ENCODE assay signal across 1 cellular context in the genomic region with DNA sequence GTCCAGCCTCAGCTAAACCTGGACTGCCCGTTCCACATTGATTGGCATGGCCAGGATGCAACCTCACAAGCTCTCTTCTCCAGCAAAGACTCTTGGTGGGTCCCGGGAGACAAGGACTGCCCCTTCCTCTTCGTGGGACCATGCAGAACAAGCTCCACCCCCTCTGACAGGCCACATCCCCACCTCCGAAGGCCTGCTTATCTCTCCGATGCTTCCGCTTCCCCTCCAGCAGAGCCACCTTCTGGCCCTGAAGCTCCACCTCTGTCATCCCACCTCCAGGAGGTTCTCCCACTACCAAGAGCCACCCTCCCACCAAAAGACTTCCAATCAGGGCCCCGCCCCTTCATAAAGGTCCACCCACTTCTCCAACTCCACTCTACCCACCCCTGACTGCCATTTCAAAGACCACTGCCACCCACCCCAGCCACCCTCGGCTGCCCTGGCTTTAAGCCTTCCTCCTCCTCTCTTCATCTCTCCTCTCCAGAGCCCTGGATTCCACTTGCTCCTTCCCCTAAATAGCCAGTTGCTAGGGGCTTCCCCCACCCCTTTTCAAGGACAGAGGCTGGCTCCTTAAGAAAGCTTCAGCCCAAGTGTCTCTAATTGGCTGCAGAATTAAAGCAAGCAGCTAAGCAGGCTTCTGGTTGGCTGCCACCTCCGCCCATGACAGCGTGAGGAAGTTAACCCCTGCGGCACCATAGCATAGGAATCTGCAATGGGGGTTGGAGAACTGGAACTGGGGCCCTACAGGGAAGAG.
TF ChIP-seq lines count a peak whose summit lies in the region.

No MANE protein-coding gene starts in this region.

TF ChIP-seq in GM23338, 12 proteins besides CTCF, POLR2A, EP300 and RAD21:
- TF ChIP-seq, protein P1, sequence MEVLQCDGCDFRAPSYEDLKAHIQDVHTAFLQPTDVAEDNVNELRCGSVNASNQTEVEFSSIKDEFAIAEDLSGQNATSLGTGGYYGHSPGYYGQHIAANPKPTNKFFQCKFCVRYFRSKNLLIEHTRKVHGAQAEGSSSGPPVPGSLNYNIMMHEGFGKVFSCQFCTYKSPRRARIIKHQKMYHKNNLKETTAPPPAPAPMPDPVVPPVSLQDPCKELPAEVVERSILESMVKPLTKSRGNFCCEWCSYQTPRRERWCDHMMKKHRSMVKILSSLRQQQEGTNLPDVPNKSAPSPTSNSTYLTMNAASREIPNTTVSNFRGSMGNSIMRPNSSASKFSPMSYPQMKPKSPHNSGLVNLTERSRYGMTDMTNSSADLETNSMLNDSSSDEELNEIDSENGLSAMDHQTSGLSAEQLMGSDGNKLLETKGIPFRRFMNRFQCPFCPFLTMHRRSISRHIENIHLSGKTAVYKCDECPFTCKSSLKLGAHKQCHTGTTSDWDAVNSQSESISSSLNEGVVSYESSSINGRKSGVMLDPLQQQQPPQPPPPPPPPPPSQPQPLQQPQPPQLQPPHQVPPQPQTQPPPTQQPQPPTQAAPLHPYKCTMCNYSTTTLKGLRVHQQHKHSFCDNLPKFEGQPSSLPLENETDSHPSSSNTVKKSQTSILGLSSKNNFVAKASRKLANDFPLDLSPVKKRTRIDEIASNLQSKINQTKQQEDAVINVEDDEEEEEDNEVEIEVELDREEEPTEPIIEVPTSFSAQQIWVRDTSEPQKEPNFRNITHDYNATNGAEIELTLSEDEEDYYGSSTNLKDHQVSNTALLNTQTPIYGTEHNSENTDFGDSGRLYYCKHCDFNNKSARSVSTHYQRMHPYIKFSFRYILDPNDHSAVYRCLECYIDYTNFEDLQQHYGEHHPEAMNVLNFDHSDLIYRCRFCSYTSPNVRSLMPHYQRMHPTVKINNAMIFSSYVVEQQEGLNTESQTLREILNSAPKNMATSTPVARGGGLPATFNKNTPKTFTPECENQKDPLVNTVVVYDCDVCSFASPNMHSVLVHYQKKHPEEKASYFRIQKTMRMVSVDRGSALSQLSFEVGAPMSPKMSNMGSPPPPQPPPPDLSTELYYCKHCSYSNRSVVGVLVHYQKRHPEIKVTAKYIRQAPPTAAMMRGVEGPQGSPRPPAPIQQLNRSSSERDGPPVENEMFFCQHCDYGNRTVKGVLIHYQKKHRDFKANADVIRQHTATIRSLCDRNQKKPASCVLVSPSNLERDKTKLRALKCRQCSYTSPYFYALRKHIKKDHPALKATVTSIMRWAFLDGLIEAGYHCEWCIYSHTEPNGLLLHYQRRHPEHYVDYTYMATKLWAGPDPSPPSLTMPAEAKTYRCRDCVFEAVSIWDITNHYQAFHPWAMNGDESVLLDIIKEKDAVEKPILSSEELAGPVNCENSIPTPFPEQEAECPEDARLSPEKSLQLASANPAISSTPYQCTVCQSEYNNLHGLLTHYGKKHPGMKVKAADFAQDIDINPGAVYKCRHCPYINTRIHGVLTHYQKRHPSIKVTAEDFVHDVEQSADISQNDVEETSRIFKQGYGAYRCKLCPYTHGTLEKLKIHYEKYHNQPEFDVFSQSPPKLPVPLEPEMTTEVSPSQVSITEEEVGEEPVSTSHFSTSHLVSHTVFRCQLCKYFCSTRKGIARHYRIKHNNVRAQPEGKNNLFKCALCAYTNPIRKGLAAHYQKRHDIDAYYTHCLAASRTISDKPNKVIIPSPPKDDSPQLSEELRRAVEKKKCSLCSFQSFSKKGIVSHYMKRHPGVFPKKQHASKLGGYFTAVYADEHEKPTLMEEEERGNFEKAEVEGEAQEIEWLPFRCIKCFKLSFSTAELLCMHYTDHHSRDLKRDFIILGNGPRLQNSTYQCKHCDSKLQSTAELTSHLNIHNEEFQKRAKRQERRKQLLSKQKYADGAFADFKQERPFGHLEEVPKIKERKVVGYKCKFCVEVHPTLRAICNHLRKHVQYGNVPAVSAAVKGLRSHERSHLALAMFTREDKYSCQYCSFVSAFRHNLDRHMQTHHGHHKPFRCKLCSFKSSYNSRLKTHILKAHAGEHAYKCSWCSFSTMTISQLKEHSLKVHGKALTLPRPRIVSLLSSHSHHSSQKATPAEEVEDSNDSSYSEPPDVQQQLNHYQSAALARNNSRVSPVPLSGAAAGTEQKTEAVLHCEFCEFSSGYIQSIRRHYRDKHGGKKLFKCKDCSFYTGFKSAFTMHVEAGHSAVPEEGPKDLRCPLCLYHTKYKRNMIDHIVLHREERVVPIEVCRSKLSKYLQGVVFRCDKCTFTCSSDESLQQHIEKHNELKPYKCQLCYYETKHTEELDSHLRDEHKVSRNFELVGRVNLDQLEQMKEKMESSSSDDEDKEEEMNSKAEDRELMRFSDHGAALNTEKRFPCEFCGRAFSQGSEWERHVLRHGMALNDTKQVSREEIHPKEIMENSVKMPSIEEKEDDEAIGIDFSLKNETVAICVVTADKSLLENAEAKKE (CRISPR knock-in tag; IDR thresholded peaks at IDR 0.05): no peak
- TF ChIP-seq EZH2phosphoT487 (IDR thresholded peaks at IDR 0.05; ENCODE audit: unreplicated experiment) (no peak), NANOG (IDR thresholded peaks at IDR 0.05; ENCODE audit: borderline replicate concordance) (no peak), EZH2 (IDR thresholded peaks at IDR 0.05; ENCODE audit: low read depth, unreplicated experiment) (no peak), CREB1 (CRISPR knock-in tag; IDR thresholded peaks at IDR 0.05; ENCODE audit: low read depth) (peak; percentile 36; the same call in 1 of the 2 replicates), STAT1 (IDR thresholded peaks at IDR 0.05; ENCODE audit: unreplicated experiment) (no peak)
- TF ChIP-seq, protein P2, sequence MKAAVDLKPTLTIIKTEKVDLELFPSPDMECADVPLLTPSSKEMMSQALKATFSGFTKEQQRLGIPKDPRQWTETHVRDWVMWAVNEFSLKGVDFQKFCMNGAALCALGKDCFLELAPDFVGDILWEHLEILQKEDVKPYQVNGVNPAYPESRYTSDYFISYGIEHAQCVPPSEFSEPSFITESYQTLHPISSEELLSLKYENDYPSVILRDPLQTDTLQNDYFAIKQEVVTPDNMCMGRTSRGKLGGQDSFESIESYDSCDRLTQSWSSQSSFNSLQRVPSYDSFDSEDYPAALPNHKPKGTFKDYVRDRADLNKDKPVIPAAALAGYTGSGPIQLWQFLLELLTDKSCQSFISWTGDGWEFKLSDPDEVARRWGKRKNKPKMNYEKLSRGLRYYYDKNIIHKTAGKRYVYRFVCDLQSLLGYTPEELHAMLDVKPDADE (IDR thresholded peaks at IDR 0.05): no peak
